Comparison of ENCODE assay signal across 27 cellular contexts in the genomic region with DNA sequence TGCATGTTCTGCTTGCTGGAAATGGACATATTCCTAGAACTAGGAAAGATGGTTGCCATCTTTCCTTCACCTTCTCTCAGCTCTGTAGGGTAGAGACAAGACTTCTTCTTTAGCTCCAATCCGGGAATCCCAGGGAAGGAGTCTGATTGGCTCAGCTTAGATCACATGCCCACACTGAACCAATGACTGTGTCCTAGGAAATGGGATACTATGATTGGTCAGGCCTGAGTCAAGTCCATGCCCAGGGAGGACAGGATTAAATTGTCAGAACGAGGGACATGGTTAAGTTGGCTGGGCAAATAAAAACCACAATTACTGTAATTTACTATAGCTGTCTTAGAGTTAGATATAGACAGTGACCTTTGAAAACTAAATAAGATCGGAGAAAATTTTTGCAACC. TPM values are rescaled to one million over a fixed set of nuclear protein-coding genes. Genes with fewer than 3 reads are reported as not detected.
DNase-seq lines count a peak whose midpoint lies in the region; ATAC-seq, FAIRE-seq and TF ChIP-seq lines count a peak whose summit lies in the region.
"Had no signal": no experiment of that assay in that cellular context is flagged by ENCODE, and none has a peak within 500 bp of the region (broad histone marks: within the 10 kb centered on the region; RNA-seq: fewer than 3 reads in every experiment).

No MANE protein-coding gene starts in this region.

- RAD21 ChIA-PET in GM12878 (lab: Charles Lee; ENCODE audit: unreplicated experiment) = interaction anchor here (0.9 kb wide), 1 partner anchor 9 kb away, joined by 3 read pairs; no protein-coding TSS in a partner anchor

- H3K27me3 Mint-ChIP-seq in HFFc6 (ENCODE audit: insufficient read depth) = peaks cover 1% of the 10 kb centered on the region
- H3K27me3 Mint-ChIP-seq: IgD-negative memory B cell had no signal

- peaks cover 11% of the 10 kb centered on the region for H3K36me3 Mint-ChIP-seq in HFFc6 (ENCODE audit: low read depth)

- SMC1A ChIA-PET in GM12878 (lab: Charles Lee; ENCODE audit: uncharacterized antibody, unreplicated experiment) = interaction anchor here (4.4 kb wide), 1 partner anchor 191 kb away, joined by 19 read pairs; no protein-coding TSS in a partner anchor

- H3K36me3 ChIP-seq in GM12878 (ENCODE audit: control insufficient read depth in 2 of 2, insufficient read depth in 2 of 2, low read length in 1 of 2) = no peaks in the 10 kb centered on the region
- H3K36me3 ChIP-seq: MG63 had no signal

- H3K27ac ChIP-seq in GM12878 (ENCODE audit: control insufficient read depth, insufficient read depth) = no peak overlapping the region
- H3K27ac ChIP-seq: C4-2B, PC-9, RWPE1 had no signal

- H4K20me1 ChIP-seq in GM12878 (ENCODE audit: control insufficient read depth, insufficient read depth) = no peaks in the 10 kb centered on the region

- H3K79me2 ChIP-seq in GM12878 (ENCODE audit: control insufficient read depth, insufficient read depth, low read length) = no peaks in the 10 kb centered on the region

- no peak overlapping the region for H3K4me3 Mint-ChIP-seq in HFFc6
- H3K4me3 Mint-ChIP-seq: B cell; CD8-positive, alpha-beta T cell; IgD-negative memory B cell had no signal

- no TSS peak for BruUV-seq in GM12878 (replicated peaks; lab: Mats Ljungman, UMichigan)

- TF ChIP-seq POLR2A in GM12878 (IDR thresholded peaks at IDR 0.05; ENCODE audit: low read depth, low read length) = no peak

- peaks cover 13% of the 10 kb centered on the region for H3K9me3 Mint-ChIP-seq in HFFc6
- H3K9me3 Mint-ChIP-seq: CD8-positive, alpha-beta T cell; IgD-negative memory B cell had no signal

- no peaks in the 10 kb centered on the region for H3K4me1 ChIP-seq in GM12878 (ENCODE audit: control insufficient read depth, insufficient read depth, low read length)
- H3K4me1 ChIP-seq: Caco-2 had no signal

- intact Hi-C loops in GM12878 (cut with micrococcal nuclease; ENCODE audit: unreplicated experiment) = no loop called here
- intact Hi-C loops in posterior vena cava (cut with DNase I) = loop anchor here in 1 of 2 donors (10.0 kb wide), 1 partner anchor 919 kb away; no protein-coding TSS in a partner anchor

- H3K9me3 ChIP-seq in GM12878 (replicated peaks; ENCODE audit: control insufficient read depth, insufficient read depth, low read length) = no peaks in the 10 kb centered on the region
- H3K9me3 ChIP-seq: Caco-2, MG63 had no signal

- POLR2A ChIA-PET in GM12878 (lab: Charles Lee) = no interaction called here

- 53% methylated on average over 3 of the region's 3 CpGs for WGBS in GM12878 (ENCODE audit: insufficient coverage, insufficient replicate concordance, low lambda C conversion rate, missing lambda C conversion rate)

- H3K27ac Mint-ChIP-seq in HFFc6 = peak overlapping the region; percentile 47; the same call in 1 of the 2 replicates
- H3K27ac Mint-ChIP-seq: B cell; CD8-positive, alpha-beta T cell; IgD-negative memory B cell had no signal

- no peak for FAIRE-seq in GM12878 (lab: Jason Lieb, UNC)
- FAIRE-seq in urothelium cell line (lab: Jason Lieb, UNC) = peak; percentile 13
- FAIRE-seq: GM12892 had no signal

- no peaks in the 10 kb centered on the region for H3K27me3 ChIP-seq in GM12878 (replicated peaks in 1 of 2; ENCODE audit: control insufficient read depth in 2 of 2, insufficient read depth in 2 of 2, low read length in 1 of 2)
- H3K27me3 ChIP-seq: MG63 had no signal

- TF ChIP-seq CTCF in HFFc6 (IDR thresholded peaks at IDR 0.05) = no peak
- no peak for TF ChIP-seq CTCF in GM12878 (IDR thresholded peaks at IDR 0.05 in 2 of 3, conservative IDR thresholded peaks at IDR 0.05 in 1 of 3; ENCODE audit: control insufficient read depth in 2 of 3, extremely low read depth in 1 of 3, insufficient read depth in 1 of 3, low read depth in 3 of 3, low read length in 3 of 3)

- H3K4me3 ChIP-seq in GM12878 = no peak overlapping the region
- H3K4me3 ChIP-seq: MG63, PC-9 had no signal

- no peak overlapping the region for H3K4me2 ChIP-seq in GM12878 (ENCODE audit: control insufficient read depth, insufficient read depth)
- H3K4me2 ChIP-seq: PC-9 had no signal

- H2AFZ ChIP-seq in GM12878 (ENCODE audit: control insufficient read depth, low read depth, low read length) = no peak overlapping the region
- H2AFZ ChIP-seq: PC-9 had no signal

- no peak for TF ChIP-seq RAD21 in GM12878 (IDR thresholded peaks at IDR 0.05; ENCODE audit: insufficient read depth, low read depth, low read length)

- CTCF ChIA-PET in GM12878 (lab: Yijun Ruan, JAX) = interaction anchor here (1.0 kb wide), 1 partner anchor 9 kb away, joined by 3 read pairs; no protein-coding TSS in a partner anchor

- no peak overlapping the region for H3K9ac ChIP-seq in GM12878 (ENCODE audit: control insufficient read depth, insufficient read depth, low read length)

- no peak for ATAC-seq in GM12878
- ATAC-seq: CD8-positive, alpha-beta T cell had no signal

- TF ChIP-seq EP300 in GM12878 (IDR thresholded peaks at IDR 0.05; ENCODE audit: borderline replicate concordance in 1 of 2, control insufficient read depth in 1 of 2, low read depth in 2 of 2, low read length in 2 of 2) = no peak

- H3K4me1 Mint-ChIP-seq in HFFc6 (ENCODE audit: low read depth) = peaks cover 15% of the 10 kb centered on the region
- H3K4me1 Mint-ChIP-seq: B cell, IgD-negative memory B cell had no signal

- DNase-seq in HFFc6 (peak; percentile 14), M059J (ENCODE audit: low read depth) (peak; percentile 56), GM12878 (ENCODE audit: low read depth, low spot score) (no peak), urothelium cell line (ENCODE audit: low spot score) (no peak), GM19240 (ENCODE audit: insufficient read length, low spot score) (no peak), posterior vena cava (ENCODE audit: low spot score) (no peak), NCI-H1417 (lab: John Stamatoyannopoulos, UW) (no peak)
- DNase-seq: Caco-2; CD8-positive, alpha-beta T cell; EL; GF-D8; H7; Kasumi-1; MG63; NCI-H1105 treated with DMSO at 0.1 percent for 48 hours; NCI-H2029; NCI-H446; NCI-H524 treated with DMSO at 0.1 percent for 48 hours; NCI-H774; PC-9; SHP77 had no signal

- in situ Hi-C loops in GM12878 (cut with MboI) = no loop called here

TF ChIP-seq in GM12878, 131 proteins besides CTCF, POLR2A, EP300 and RAD21:
- TF ChIP-seq SREBF1 (IDR thresholded peaks at IDR 0.05; ENCODE audit: low read length) (no peak), USF1 (IDR thresholded peaks at IDR 0.05; ENCODE audit: borderline replicate concordance, extremely low read length, insufficient read depth, low read depth, low read length) (peak; percentile 35)

RNA-seq across cellular contexts. Expression of gene SEMA4F, which starts 31.4 kb away (rescaled TPM):
- total RNA-seq in HFFc6 (2021; fragmentation: NEBNext Ultra II Directional; extraction: Animal tissue kit (Norgen Biotek cat#: 25700)) = 10 to 100 TPM; 12.5 to 16.5 (median 14.4) TPM
- 7.3 and 7.6 TPM in 2 replicates for total RNA-seq in M059J (2014; rRNA removed; shearing (Covaris generic))
- 5.3 and 5.8 TPM in 2 replicates for total RNA-seq in GM12878 (2013; cell fraction: nucleolus; rRNA removed)
- 2.4 and 2.5 TPM in 2 replicates for total RNA-seq in GM12878 (2014; rRNA removed)
- 0.85 and 1.2 TPM in 2 replicates for total RNA-seq in GM12878 (2014; rRNA removed; fragmentation: Illumina TruSeq; extraction: Trizol)
- total RNA-seq in GM12878 (2021) = 3.0 and 3.6 TPM in 2 replicates
- polyA plus RNA-seq in GM12878 (2011; ENCODE audit: low read depth) = 0.71 TPM
- polyA plus RNA-seq in GM12878 (2011; rRNA removed) = 2.3 TPM in 2 replicates
- polyA plus RNA-seq in GM12878 (2011; cell fraction: cytosol; rRNA removed) = 2.7 and 3.5 TPM in 2 replicates
- polyA plus RNA-seq in GM12878 (2011; cell fraction: nucleus; rRNA removed) = 5.3 and 5.4 TPM in 2 replicates
- polyA plus RNA-seq in GM12878 (2012) = 1.5 and 1.7 TPM in 2 replicates
- polyA plus RNA-seq in GM12878 (2014; fragmentation: Illumina TruSeq; extraction: Trizol) = 1.6 and 1.8 TPM in 2 replicates
- under 1 TPM; 0.26 to 0.53 TPM for polyA plus RNA-seq in GM12878 (2014; fragmentation: Nextera tagmentation; extraction: Ambion mirVana)
- polyA plus RNA-seq in GM12878 (2014; rRNA removed) = 2.7 and 2.9 TPM in 2 replicates
- polyA plus RNA-seq in GM12878 (2016; fragmentation: Nextera tagmentation; extraction: Ambion mirVana) = 1 to 10 TPM; 1.6 to 2.3 TPM
- polyA minus RNA-seq in GM12878 (2011; rRNA and poly(A)+ RNA removed) = 2.9 and 4.0 TPM in 2 replicates
- 0.53 and 0.73 TPM in 2 replicates for polyA minus RNA-seq in GM12878 (2011; cell fraction: cytosol; rRNA and poly(A)+ RNA removed)
- 1.6 and 2.0 TPM in 2 replicates for polyA minus RNA-seq in GM12878 (2011; cell fraction: nucleus; rRNA and poly(A)+ RNA removed)
- total RNA-seq in posterior vena cava = 1 to 10 TPM; 3.2 to 3.9 TPM

RNA-seq across cellular contexts. Expression of gene M1AP, which starts 37.3 kb away (rescaled TPM):
- total RNA-seq in HFFc6 (2021; fragmentation: NEBNext Ultra II Directional; extraction: Animal tissue kit (Norgen Biotek cat#: 25700)) = under 1 TPM in 5 of 6 experiments, not detected in 1; 0.14 to 0.38 (median 0.17) TPM
- not detected in 2 replicates for total RNA-seq in M059J (2014; rRNA removed; shearing (Covaris generic))
- not detected in 2 replicates for total RNA-seq in GM12878 (2013; cell fraction: nucleolus; rRNA removed)
- 0.22 and 0.28 TPM in 2 replicates for total RNA-seq in GM12878 (2014; rRNA removed)
- total RNA-seq in GM12878 (2014; rRNA removed; fragmentation: Illumina TruSeq; extraction: Trizol) = not detected in 2 replicates
- not detected in 2 replicates for total RNA-seq in GM12878 (2021)
- polyA plus RNA-seq in GM12878 (2011; ENCODE audit: low read depth) = not detected
- polyA plus RNA-seq in GM12878 (2011; rRNA removed) = 0.04 TPM in 1 of 2 replicates, not detected in the other
- polyA plus RNA-seq in GM12878 (2011; cell fraction: cytosol; rRNA removed) = 0.03 and 0.07 TPM in 2 replicates
- 0.07 TPM in 1 of 2 replicates, not detected in the other for polyA plus RNA-seq in GM12878 (2011; cell fraction: nucleus; rRNA removed)
- 0.18 and 0.22 TPM in 2 replicates for polyA plus RNA-seq in GM12878 (2012)
- 0.15 and 0.17 TPM in 2 replicates for polyA plus RNA-seq in GM12878 (2014; fragmentation: Illumina TruSeq; extraction: Trizol)
- under 1 TPM; 0.16 to 0.32 TPM for polyA plus RNA-seq in GM12878 (2014; fragmentation: Nextera tagmentation; extraction: Ambion mirVana)
- polyA plus RNA-seq in GM12878 (2014; rRNA removed) = 0.22 TPM in 1 of 2 replicates, not detected in the other
- under 1 TPM in 1 of 2 experiments, not detected in 1; 0.08 TPM for polyA plus RNA-seq in GM12878 (2016; fragmentation: Nextera tagmentation; extraction: Ambion mirVana)
- not detected in 2 replicates for polyA minus RNA-seq in GM12878 (2011; rRNA and poly(A)+ RNA removed)
- not detected in 2 replicates for polyA minus RNA-seq in GM12878 (2011; cell fraction: cytosol; rRNA and poly(A)+ RNA removed)
- not detected in 2 replicates for polyA minus RNA-seq in GM12878 (2011; cell fraction: nucleus; rRNA and poly(A)+ RNA removed)
- under 1 TPM in 1 of 2 donors, not detected in 1; 0.19 TPM for total RNA-seq in posterior vena cava
- total RNA-seq: B cell; Caco-2; CD8-positive, alpha-beta T cell; T-helper 1 cell treated with Interleukin-12 subunit alpha and Interleukin-12 subunit beta and Interleukin-4 antibody, amounts not matched to agents 30 ng/mL and 1 ng/mL, for 36 hours had no signal
- polyA plus RNA-seq: IgD-negative memory B cell had no signal

Comparison
In these comparisons a context has a peak if more than half of its experiments do, and no peak if none do; other contexts are left out.
1. DNase-seq: peak in HFFc6 (single experiment) and M059J (single experiment); none in GM12878 (single experiment), urothelium cell line (single experiment), GM19240 (single experiment), posterior vena cava (single experiment) and NCI-H1417 (0 of 3).